ENCODE assay signal across 2 cellular contexts in genomic region chr19:44574201-44574950, GRCh38.
TF ChIP-seq lines count a peak whose summit lies in the region.

No MANE protein-coding gene starts in this region.

TF ChIP-seq in A549, 52 proteins besides CTCF, POLR2A, EP300 and RAD21:
- TF ChIP-seq E2F6 (IDR thresholded peaks at IDR 0.05; ENCODE audit: borderline replicate concordance, low read depth), result no peak
- no peak for TF ChIP-seq HOXB5 (CRISPR knock-in tag; IDR thresholded peaks at IDR 0.05)
- TF ChIP-seq CHD4 (IDR thresholded peaks at IDR 0.05; ENCODE audit: borderline replicate concordance), result no peak
- no peak for TF ChIP-seq ZNF302 (CRISPR knock-in tag; IDR thresholded peaks at IDR 0.05)
- TF ChIP-seq, protein P1, sequence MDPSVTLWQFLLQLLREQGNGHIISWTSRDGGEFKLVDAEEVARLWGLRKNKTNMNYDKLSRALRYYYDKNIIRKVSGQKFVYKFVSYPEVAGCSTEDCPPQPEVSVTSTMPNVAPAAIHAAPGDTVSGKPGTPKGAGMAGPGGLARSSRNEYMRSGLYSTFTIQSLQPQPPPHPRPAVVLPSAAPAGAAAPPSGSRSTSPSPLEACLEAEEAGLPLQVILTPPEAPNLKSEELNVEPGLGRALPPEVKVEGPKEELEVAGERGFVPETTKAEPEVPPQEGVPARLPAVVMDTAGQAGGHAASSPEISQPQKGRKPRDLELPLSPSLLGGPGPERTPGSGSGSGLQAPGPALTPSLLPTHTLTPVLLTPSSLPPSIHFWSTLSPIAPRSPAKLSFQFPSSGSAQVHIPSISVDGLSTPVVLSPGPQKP (IDR thresholded peaks at IDR 0.05; ENCODE audit: low read depth, low read length), result no peak
- TF ChIP-seq MYC (IDR thresholded peaks at IDR 0.05; ENCODE audit: borderline replicate concordance, low read length), result no peak
- no peak for TF ChIP-seq NPAS2 (CRISPR knock-in tag; IDR thresholded peaks at IDR 0.05; ENCODE audit: borderline replicate concordance)
- no peak for TF ChIP-seq FOSL2 (IDR thresholded peaks at IDR 0.05)
- no peak for TF ChIP-seq FOSL2 (CRISPR knock-in tag; IDR thresholded peaks at IDR 0.05)
- no peak for TF ChIP-seq PBX3 (IDR thresholded peaks at IDR 0.05)

TF ChIP-seq in K562, 482 proteins besides CTCF, POLR2A, EP300 and RAD21:
- TF ChIP-seq RBM25 (IDR thresholded peaks at IDR 0.05; ENCODE audit: low read depth, low read length, severe bottlenecking) (peak; percentile 50), KHSRP (IDR thresholded peaks at IDR 0.05) (no peak), EGR1 (conservative IDR thresholded peaks at IDR 0.05) (0 out of 2 replicates have a peak, but pooled peaks have one; percentile 41), NR2C1 (IDR thresholded peaks at IDR 0.05) (no peak), NR2C1 (tag; IDR thresholded peaks at IDR 0.05) (no peak), ZNF146 (CRISPR knock-in tag; IDR thresholded peaks at IDR 0.05; ENCODE audit: unreplicated experiment) (no peak), MCM5 (IDR thresholded peaks at IDR 0.05; ENCODE audit: low read depth) (no peak), SAFB (IDR thresholded peaks at IDR 0.05; ENCODE audit: borderline replicate concordance, low read depth, low read length) (no peak)
